In the genomic region with DNA sequence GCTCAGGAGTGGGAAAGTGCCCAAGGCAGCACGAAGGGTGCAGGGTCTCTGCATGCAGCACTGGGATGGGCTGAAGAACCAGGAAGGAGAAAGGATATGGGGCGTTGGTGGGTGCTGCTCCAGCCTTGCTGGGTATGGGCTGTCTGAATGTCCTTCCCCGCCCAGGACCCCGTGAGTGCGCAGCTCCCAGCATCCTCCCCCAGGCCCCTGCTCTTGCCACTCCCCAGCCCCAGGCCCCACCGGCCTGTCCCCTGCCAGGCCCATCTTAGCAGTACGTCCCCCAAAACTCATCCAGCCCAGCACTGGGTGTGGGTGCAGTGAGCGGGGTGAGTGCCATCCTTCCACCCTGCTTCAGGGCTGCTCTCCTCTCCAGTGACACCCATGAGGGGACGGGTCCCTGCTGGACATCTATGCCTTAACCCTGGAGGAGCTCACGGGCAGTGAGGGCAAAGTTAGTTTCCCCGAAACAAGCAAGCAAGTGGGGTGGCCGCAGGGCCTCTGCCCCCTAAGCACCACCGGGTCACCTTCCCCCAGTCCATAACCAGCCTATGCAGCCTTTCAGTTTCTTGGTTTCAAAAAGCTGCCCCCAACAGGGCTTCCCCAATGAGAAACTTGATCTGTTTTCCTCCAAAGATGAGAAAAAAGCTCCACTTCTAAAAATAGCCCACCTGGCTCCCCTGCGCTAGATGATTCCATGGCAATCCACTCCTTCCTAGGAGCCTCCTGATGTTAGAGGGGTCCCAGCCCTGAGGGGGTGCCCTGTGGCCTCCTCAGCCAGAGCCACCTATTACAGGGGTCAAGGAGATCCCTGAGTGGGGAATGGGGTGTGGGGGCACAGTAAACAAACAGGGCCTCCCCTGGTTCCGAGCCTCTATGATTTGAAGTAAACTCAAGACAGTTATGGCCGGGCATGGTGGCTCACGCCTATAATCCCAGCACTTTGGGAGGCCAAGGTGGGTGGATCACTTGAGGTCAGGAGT, we compare ENCODE assay signal across 2 cellular contexts.
TF ChIP-seq lines count a peak whose summit lies in the region.

No MANE protein-coding gene starts in this region.

TF ChIP-seq in GM12891, 5 proteins besides CTCF, POLR2A, EP300 and RAD21:
- no peak for TF ChIP-seq SPI1 (IDR thresholded peaks at IDR 0.05; ENCODE audit: low read depth, low read length)

TF ChIP-seq in H1, 55 proteins besides CTCF, POLR2A, EP300 and RAD21:
- TF ChIP-seq BCL11A (IDR thresholded peaks at IDR 0.05; ENCODE audit: low read depth in 2 of 2, low read length in 2 of 2) (no peak), JUN (IDR thresholded peaks at IDR 0.05; ENCODE audit: low read depth, low read length) (no peak), RNF2 (IDR thresholded peaks at IDR 0.05; ENCODE audit: borderline replicate concordance, low read depth, low read length, missing control alignments, poor library complexity, severe bottlenecking) (no peak), JUND (IDR thresholded peaks at IDR 0.05; ENCODE audit: low read length) (no peak), KDM5A (IDR thresholded peaks at IDR 0.05; ENCODE audit: low read length) (no peak), SP4 (IDR thresholded peaks at IDR 0.05; ENCODE audit: low read length) (no peak), CEBPB (IDR thresholded peaks at IDR 0.05; ENCODE audit: low read depth, low read length) (no peak), CREB1 (IDR thresholded peaks at IDR 0.05) (no peak), FOSL1 (IDR thresholded peaks at IDR 0.05; ENCODE audit: insufficient read depth, low read depth, low read length) (no peak), SIN3A (conservative IDR thresholded peaks at IDR 0.05 in 1 of 2, IDR thresholded peaks at IDR 0.05 in 1 of 2; ENCODE audit: low read depth in 1 of 2, low read length in 2 of 2) (no peak), SP1 (IDR thresholded peaks at IDR 0.05; ENCODE audit: low read depth, low read length) (no peak), RFX5 (IDR thresholded peaks at IDR 0.05; ENCODE audit: borderline replicate concordance, low read depth, low read length) (no peak), CHD1 (IDR thresholded peaks at IDR 0.05; ENCODE audit: low read depth, low read length) (no peak), YY1 (IDR thresholded peaks at IDR 0.05; ENCODE audit: low read depth, low read length) (no peak), SUZ12 (IDR thresholded peaks at IDR 0.05; ENCODE audit: low read length) (no peak), NANOG (IDR thresholded peaks at IDR 0.05; ENCODE audit: insufficient read depth, low read depth, low read length, poor library complexity, severe bottlenecking) (no peak)
- TF ChIP-seq, protein P1, sequence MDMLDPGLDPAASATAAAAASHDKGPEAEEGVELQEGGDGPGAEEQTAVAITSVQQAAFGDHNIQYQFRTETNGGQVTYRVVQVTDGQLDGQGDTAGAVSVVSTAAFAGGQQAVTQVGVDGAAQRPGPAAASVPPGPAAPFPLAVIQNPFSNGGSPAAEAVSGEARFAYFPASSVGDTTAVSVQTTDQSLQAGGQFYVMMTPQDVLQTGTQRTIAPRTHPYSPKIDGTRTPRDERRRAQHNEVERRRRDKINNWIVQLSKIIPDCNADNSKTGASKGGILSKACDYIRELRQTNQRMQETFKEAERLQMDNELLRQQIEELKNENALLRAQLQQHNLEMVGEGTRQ (IDR thresholded peaks at IDR 0.05; ENCODE audit: low read length), result no peak
- TF ChIP-seq, protein P2, sequence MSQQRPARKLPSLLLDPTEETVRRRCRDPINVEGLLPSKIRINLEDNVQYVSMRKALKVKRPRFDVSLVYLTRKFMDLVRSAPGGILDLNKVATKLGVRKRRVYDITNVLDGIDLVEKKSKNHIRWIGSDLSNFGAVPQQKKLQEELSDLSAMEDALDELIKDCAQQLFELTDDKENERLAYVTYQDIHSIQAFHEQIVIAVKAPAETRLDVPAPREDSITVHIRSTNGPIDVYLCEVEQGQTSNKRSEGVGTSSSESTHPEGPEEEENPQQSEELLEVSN (IDR thresholded peaks at IDR 0.05), result no peak
